ENCODE assay signal across 9 cellular contexts in genomic region chr17:2852729-2853110, GRCh38. TPM values are rescaled to one million over a fixed set of nuclear protein-coding genes. Genes with fewer than 3 reads are reported as not detected.
DNase-seq lines count a peak whose midpoint lies in the region; ATAC-seq, FAIRE-seq and TF ChIP-seq lines count a peak whose summit lies in the region.
"Had no signal": no experiment of that assay in that cellular context is flagged by ENCODE, and none has a peak within 500 bp of the region (broad histone marks: within the 10 kb centered on the region; RNA-seq: fewer than 3 reads in every experiment).

No MANE protein-coding gene starts in this region.

- H3K9ac ChIP-seq in IMR-90 (ENCODE audit: low read depth, low read length): no peak overlapping the region

- peaks cover 21 to 43% (median 28%) of the 10 kb centered on the region in 7 donors for H3K4me1 Mint-ChIP-seq in naive thymus-derived CD4-positive, alpha-beta T cell
- peaks cover 27% of the 10 kb centered on the region for H3K4me1 Mint-ChIP-seq in stimulated activated naive CD8-positive, alpha-beta T cell treated with anti-CD3 and anti-CD28 coated beads, Interleukin-15, amount 100 ng/mL, for 72 hours

- peaks cover 0 to 1% (median 0%) of the 10 kb centered on the region in 11 donors for H3K9me3 Mint-ChIP-seq in naive thymus-derived CD4-positive, alpha-beta T cell
- no peaks in the 10 kb centered on the region for H3K9me3 Mint-ChIP-seq in stimulated activated naive CD8-positive, alpha-beta T cell treated with anti-CD3 and anti-CD28 coated beads, Interleukin-15, amount 100 ng/mL, for 72 hours

- H3K4me2 ChIP-seq in A549 (peak overlapping the region; percentile 82), IMR-90 (ENCODE audit: low read depth, low read length) (peak overlapping the region; percentile 68)

- H3K36me3 ChIP-seq in IMR-90 (ENCODE audit: control insufficient read depth, insufficient read depth, low read length): no peaks in the 10 kb centered on the region
- no peaks in the 10 kb centered on the region for H3K36me3 ChIP-seq in naive thymus-derived CD4-positive, alpha-beta T cell (ENCODE audit: control insufficient read depth in 2 of 3, insufficient read depth in 3 of 3, low read length in 3 of 3)

- H3K27ac ChIP-seq in A549: peak overlapping the region; percentile 87 to 92
- H3K27ac ChIP-seq in IMR-90 (ENCODE audit: insufficient read depth, low read length): no peak overlapping the region; the same call in 1 of the 2 replicates
- H3K27ac ChIP-seq in naive thymus-derived CD4-positive, alpha-beta T cell (ENCODE audit: low read depth, low read length): no peak overlapping the region

- no peak overlapping the region for H3K18ac ChIP-seq in IMR-90 (ENCODE audit: low read depth, low read length)

- H3K14ac ChIP-seq in IMR-90 (replicated peaks; ENCODE audit: low read depth, low read length): no peak overlapping the region

- TF ChIP-seq POLR2A in A549 (IDR thresholded peaks at IDR 0.05; ENCODE audit: low read length) (no peak), IMR-90 (IDR thresholded peaks at IDR 0.05; ENCODE audit: low read depth, low read length) (no peak)

- H3K27me3 Mint-ChIP-seq in naive thymus-derived CD4-positive, alpha-beta T cell: peaks cover 16 to 59% (median 22%) of the 10 kb centered on the region in 5 donors
- H3K27me3 Mint-ChIP-seq in stimulated activated naive CD8-positive, alpha-beta T cell treated with anti-CD3 and anti-CD28 coated beads, Interleukin-15, amount 100 ng/mL, for 72 hours: peaks cover 79% of the 10 kb centered on the region

- in situ Hi-C loops in IMR-90 (cut with MboI; ENCODE audit: low sequenced_read_pairs): loop anchor here (10.0 kb wide), 1 partner anchor 162 kb away; no protein-coding TSS in a partner anchor

- H2BK20ac ChIP-seq in IMR-90 (ENCODE audit: low read depth, low read length): no peak overlapping the region

- no peak overlapping the region for H3K4ac ChIP-seq in IMR-90 (ENCODE audit: low read depth, low read length)

- no TSS peak for BruUV-seq in IMR-90 (replicated peaks; lab: Mats Ljungman, UMichigan)

- no peak overlapping the region for H4K91ac ChIP-seq in IMR-90 (ENCODE audit: insufficient read depth, low read depth, low read length)

- no peak overlapping the region for H2AK9ac ChIP-seq in IMR-90 (replicated peaks; ENCODE audit: low read depth, low read length, poor library complexity)

- no peak overlapping the region for H2BK5ac ChIP-seq in IMR-90 (ENCODE audit: low read depth, low read length, poor library complexity, severe bottlenecking)

- H4K20me1 ChIP-seq in IMR-90 (ENCODE audit: insufficient read depth, low read length): peaks cover 4% of the 10 kb centered on the region; the same call in 1 of the 2 replicates

- POLR2A ChIA-PET in A549 (lab: Yijun Ruan, JAX) (no interaction called here), IMR-90 (lab: Charles Lee; ENCODE audit: unreplicated experiment) (no interaction called here)
- POLR2A ChIA-PET in naive thymus-derived CD4-positive, alpha-beta T cell (lab: Charles Lee): interaction anchor here (0.6 kb wide), 1 partner anchor 46 kb away, joined by 3 read pairs; no protein-coding TSS in a partner anchor

- H3K4me3 Mint-ChIP-seq in naive thymus-derived CD4-positive, alpha-beta T cell: peak overlapping the region in 7 of 10 donors; percentile 25 to 73 (median 53)
- H3K4me3 Mint-ChIP-seq in stimulated activated naive CD8-positive, alpha-beta T cell treated with anti-CD3 and anti-CD28 coated beads, Interleukin-15, amount 100 ng/mL, for 72 hours: peak overlapping the region in 1 of 2 donors; percentile 63

- ATAC-seq in A549 (no peak), IMR-90 (ENCODE audit: low read depth) (no peak), sciatic nerve (no peak), HG02885 (IDR thresholded peaks at IDR 0.05; ENCODE audit: poor library complexity, unreplicated experiment) (no peak)
- ATAC-seq in naive thymus-derived CD4-positive, alpha-beta T cell: no peak
- ATAC-seq in stimulated activated naive CD8-positive, alpha-beta T cell treated with anti-CD3 and anti-CD28 coated beads, Interleukin-15, amount 100 ng/mL, for 72 hours: no peak

- FAIRE-seq in A549 (lab: Jason Lieb, UNC): no peak
- FAIRE-seq: endometrium had no signal

- peaks cover 4% of the 10 kb centered on the region; the same call in 1 of the 2 replicates for H3K9me1 ChIP-seq in IMR-90 (ENCODE audit: insufficient read depth, low read length)

- no peak overlapping the region for H4K5ac ChIP-seq in IMR-90 (ENCODE audit: low read depth, low read length)

- no peak overlapping the region for H3K23ac ChIP-seq in IMR-90 (ENCODE audit: low read depth, low read length)

- dilution Hi-C loops in IMR-90 (cut with HindIII; ENCODE audit: low sequenced_read_pairs, unreplicated experiment): no loop called here

- no peak overlapping the region for H3K56ac ChIP-seq in IMR-90 (ENCODE audit: extremely low read depth, insufficient read depth, low read length)

- intact Hi-C loops in IMR-90 (cut with micrococcal nuclease): loop anchor here (5.0 kb wide), 1 partner anchor 150 kb away; no protein-coding TSS in a partner anchor
- intact Hi-C loops in naive thymus-derived CD4-positive, alpha-beta T cell (cut with micrococcal nuclease): no loop called here
- intact Hi-C loops in sciatic nerve (cut with DNase I): no loop called here

- DNase-seq in A549 (ENCODE audit: low read depth in 1 of 2, low spot score in 1 of 2): no peak
- DNase-seq in IMR-90: no peak
- DNase-seq in epithelial cell of esophagus (ENCODE audit: low read depth): no peak
- DNase-seq in naive thymus-derived CD4-positive, alpha-beta T cell: no peak
- DNase-seq in NCI-H128 (lab: John Stamatoyannopoulos, UW; ENCODE audit: unreplicated experiment): no peak
- DNase-seq in stimulated activated naive CD8-positive, alpha-beta T cell treated with anti-CD3 and anti-CD28 coated beads, Interleukin-15, amount 100 ng/mL, for 72 hours: no peak
- no peak for DNase-seq in sciatic nerve (ENCODE audit: low spot score)

- TF ChIP-seq CTCF in A549 (IDR thresholded peaks at IDR 0.05): no peak
- no peak for TF ChIP-seq CTCF in IMR-90 (conservative IDR thresholded peaks at IDR 0.05; ENCODE audit: low read depth, low read length)
- TF ChIP-seq CTCF in epithelial cell of esophagus (IDR thresholded peaks at IDR 0.05; ENCODE audit: insufficient read depth, low read depth, low read length, missing control alignments): no peak

- H3K27ac Mint-ChIP-seq in naive thymus-derived CD4-positive, alpha-beta T cell: no peak overlapping the region
- no peak overlapping the region for H3K27ac Mint-ChIP-seq in stimulated activated naive CD8-positive, alpha-beta T cell treated with anti-CD3 and anti-CD28 coated beads, Interleukin-15, amount 100 ng/mL, for 72 hours

- H3K27me3 ChIP-seq in IMR-90 (ENCODE audit: control insufficient read depth, insufficient read depth, low read length): no peaks in the 10 kb centered on the region; the same call in 1 of the 2 replicates
- H3K27me3 ChIP-seq in naive thymus-derived CD4-positive, alpha-beta T cell (ENCODE audit: control insufficient read depth in 2 of 2, insufficient read depth in 2 of 2, low read length in 2 of 2): peaks cover 0 to 10% of the 10 kb centered on the region in 2 donors

- H3K9me3 ChIP-seq in A549 (no peaks in the 10 kb centered on the region), IMR-90 (ENCODE audit: control insufficient read depth, insufficient read depth, low read length) (no peaks in the 10 kb centered on the region)
- H3K9me3 ChIP-seq in naive thymus-derived CD4-positive, alpha-beta T cell (ENCODE audit: control insufficient read depth in 2 of 3, low read length in 3 of 3): no peaks in the 10 kb centered on the region

- peaks cover 4 to 11% (median 5%) of the 10 kb centered on the region in 5 donors for H3K36me3 Mint-ChIP-seq in naive thymus-derived CD4-positive, alpha-beta T cell

- peaks cover 28% of the 10 kb centered on the region for H3K4me1 ChIP-seq in A549
- H3K4me1 ChIP-seq in IMR-90 (ENCODE audit: control insufficient read depth, insufficient read depth, low read length): peaks cover 2% of the 10 kb centered on the region; the same call in 1 of the 2 replicates
- H3K4me1 ChIP-seq in naive thymus-derived CD4-positive, alpha-beta T cell (ENCODE audit: control insufficient read depth in 2 of 2, insufficient read depth in 2 of 2, low read length in 2 of 2): peaks cover 8 to 12% of the 10 kb centered on the region in 2 donors

- CTCF ChIA-PET in A549 (lab: Yijun Ruan, JAX): interaction anchor here (1.2 to 14.9 kb wide), 9 partner anchors 12 to 159 kb away, joined by 4 to 550 read pairs (median 60); no protein-coding TSS in a partner anchor
- CTCF ChIA-PET in IMR-90 (lab: Yijun Ruan, JAX): no interaction called here
- CTCF ChIA-PET in naive thymus-derived CD4-positive, alpha-beta T cell (lab: Charles Lee): interaction anchor here (0.7 kb wide), 1 partner anchor 64 kb away, joined by 7 read pairs; no protein-coding TSS in a partner anchor

- WGBS in A549 (ENCODE audit: missing lambda C conversion rate): 89% methylated on average over 36 of the region's 36 CpGs
- WGBS in IMR-90 (ENCODE audit: extremely low coverage in 2 of 2, insufficient read length in 1 of 2), 2 experiments: 11% methylated on average over 14 of the region's 36 CpGs; no CpG with 5 or more reads in 1 of the 2 experiments

- peak overlapping the region in 1 of 2 experiments; percentile 16; a peak in 2 of 4 replicates for H4K8ac ChIP-seq in IMR-90 (ENCODE audit: low read depth in 2 of 2, low read length in 2 of 2)

- peak overlapping the region; percentile 91 for H2AFZ ChIP-seq in IMR-90 (replicated peaks; ENCODE audit: low read length, poor library complexity)

- no peak overlapping the region; the same call in 1 of the 2 replicates for H2AK5ac ChIP-seq in IMR-90 (ENCODE audit: low read depth, low read length)

- TF ChIP-seq EP300 in A549 (IDR thresholded peaks at IDR 0.05): no peak

- H2BK120ac ChIP-seq in IMR-90 (ENCODE audit: low read depth, low read length): peak overlapping the region; percentile 22; the same call in 1 of the 2 replicates

- no peak overlapping the region for H2BK15ac ChIP-seq in IMR-90 (ENCODE audit: low read depth, low read length)

- H3K79me1 ChIP-seq in IMR-90 (ENCODE audit: low read depth in 1 of 2, low read length in 2 of 2): peaks cover 9 to 30% of the 10 kb centered on the region in 2 experiments

- H3K4me3 ChIP-seq in A549 (peak overlapping the region; percentile 72), IMR-90 (ENCODE audit: insufficient read depth, low read depth, low read length) (peak overlapping the region; percentile 89), epithelial cell of esophagus (ENCODE audit: low read length) (peak overlapping the region; percentile 25)
- no peak overlapping the region for H3K4me3 ChIP-seq in naive thymus-derived CD4-positive, alpha-beta T cell (ENCODE audit: low read length)

- TF ChIP-seq RAD21 in A549 (conservative IDR thresholded peaks at IDR 0.05 in 1 of 2, IDR thresholded peaks at IDR 0.05 in 1 of 2) (no peak), IMR-90 (IDR thresholded peaks at IDR 0.05; ENCODE audit: low read length) (no peak)

RNA-seq across cellular contexts. Expression of gene RAP1GAP2, which starts 56.5 kb away (rescaled TPM):
- 20.8 and 26.0 TPM in 2 replicates for polyA plus RNA-seq in A549 (2011; rRNA removed)
- polyA plus RNA-seq in A549 (2012; cell fraction: cytosol; rRNA removed): 11.1 and 14.6 TPM in 2 replicates
- polyA plus RNA-seq in A549 (2012; cell fraction: nucleus; rRNA removed): 48.9 and 50.0 TPM in 2 replicates
- 7.0 to 10.4 TPM (median 8.3 TPM) in 3 replicates for polyA plus RNA-seq in A549 (2017; fragmentation: RNase III; extraction: RNeasy Plus Mini Kit Qiagen cat#74134 plus additional on column Dnase treatment)
- polyA minus RNA-seq in A549 (2011; rRNA and poly(A)+ RNA removed): 25.0 and 25.4 TPM in 2 replicates
- total RNA-seq in IMR-90 (2012; rRNA removed): 4.7 and 5.7 TPM in 2 replicates
- polyA plus RNA-seq in IMR-90 (2012; rRNA removed): 7.5 and 8.6 TPM in 2 replicates
- 3.4 and 3.8 TPM in 2 replicates for polyA plus RNA-seq in IMR-90 (2012; cell fraction: cytosol; rRNA removed)
- 28.2 and 37.6 TPM in 2 replicates for polyA plus RNA-seq in IMR-90 (2012; cell fraction: nucleus; rRNA removed; ENCODE audit: low replicate concordance)
- 10 to 100 TPM in 3 of 5 experiments, 1 to 10 TPM in 1, under 1 TPM in 1; 0.54 to 95.6 (median 20.8) TPM for total RNA-seq in naive thymus-derived CD4-positive, alpha-beta T cell
- polyA plus RNA-seq in naive thymus-derived CD4-positive, alpha-beta T cell: 1 to 10 TPM; 2.3 to 2.6 TPM
- 8.4 TPM for total RNA-seq in sciatic nerve

Comparison
In these comparisons a context has a peak if more than half of its experiments do, and no peak if none do; other contexts are left out.
1. H3K27ac ChIP-seq: peak in A549 (2 of 2); none in IMR-90 (single experiment) and naive thymus-derived CD4-positive, alpha-beta T cell (single experiment).